1 cellular context compared by ENCODE assay signal in the genomic region with DNA sequence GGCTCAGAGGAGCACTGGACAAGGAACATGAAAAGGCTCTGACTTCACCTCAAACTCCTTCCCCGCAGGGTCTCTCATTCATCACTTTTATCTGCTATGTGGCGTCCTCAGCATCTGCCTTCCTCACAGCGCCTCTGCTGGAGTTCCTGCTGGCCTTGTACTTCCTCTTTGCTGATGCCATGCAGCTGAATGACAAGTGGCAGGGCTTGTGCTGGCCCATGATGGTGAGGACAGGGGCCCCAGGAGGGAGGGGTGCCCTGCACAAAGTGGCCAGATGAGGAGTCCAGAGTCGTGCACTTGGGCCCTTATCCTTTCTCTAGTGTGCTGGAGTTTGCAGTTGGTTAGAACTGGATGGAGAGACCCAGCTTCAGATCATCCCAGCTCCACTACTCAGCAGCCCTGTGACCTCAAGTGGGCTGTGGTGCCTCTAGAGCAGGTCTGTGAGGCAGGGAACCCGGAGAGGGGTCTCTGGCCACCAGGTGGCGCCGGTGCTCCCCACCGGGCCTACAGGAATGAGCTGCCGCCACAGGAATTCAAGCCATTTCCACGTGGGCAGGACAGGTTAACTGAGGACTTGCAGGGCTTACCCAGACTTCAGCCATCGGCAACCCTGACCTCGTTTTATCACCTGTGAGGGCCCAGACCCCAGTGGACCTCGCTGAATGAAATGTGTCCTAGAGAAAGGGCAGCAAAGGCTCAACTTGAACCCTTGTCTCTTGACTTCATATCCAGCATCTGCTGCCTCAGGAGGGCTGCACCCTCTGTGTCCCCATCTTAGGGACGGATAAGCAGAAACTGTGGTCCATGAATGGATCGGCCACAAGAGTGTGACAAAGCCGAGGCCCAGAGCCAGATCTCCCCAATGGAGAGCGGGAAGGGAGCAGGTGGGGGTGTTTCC.
TF ChIP-seq lines count a peak whose summit lies in the region.

No MANE protein-coding gene starts in this region.

TF ChIP-seq in HepG2, 621 proteins besides CTCF, POLR2A, EP300 and RAD21 (continued from another document and continues in another):
- TF ChIP-seq, protein P1, sequence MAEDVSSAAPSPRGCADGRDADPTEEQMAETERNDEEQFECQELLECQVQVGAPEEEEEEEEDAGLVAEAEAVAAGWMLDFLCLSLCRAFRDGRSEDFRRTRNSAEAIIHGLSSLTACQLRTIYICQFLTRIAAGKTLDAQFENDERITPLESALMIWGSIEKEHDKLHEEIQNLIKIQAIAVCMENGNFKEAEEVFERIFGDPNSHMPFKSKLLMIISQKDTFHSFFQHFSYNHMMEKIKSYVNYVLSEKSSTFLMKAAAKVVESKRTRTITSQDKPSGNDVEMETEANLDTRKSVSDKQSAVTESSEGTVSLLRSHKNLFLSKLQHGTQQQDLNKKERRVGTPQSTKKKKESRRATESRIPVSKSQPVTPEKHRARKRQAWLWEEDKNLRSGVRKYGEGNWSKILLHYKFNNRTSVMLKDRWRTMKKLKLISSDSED (CRISPR knock-in tag; IDR thresholded peaks at IDR 0.05): no peak
- TF ChIP-seq TBX2 (CRISPR knock-in tag; IDR thresholded peaks at IDR 0.05; ENCODE audit: borderline replicate concordance) (no peak; the same call in 1 of the 2 replicates), KMT2A (CRISPR knock-in tag; IDR thresholded peaks at IDR 0.05) (0 out of 2 replicates have a peak, but pooled peaks have one; percentile 40), ZNF562 (CRISPR knock-in tag; IDR thresholded peaks at IDR 0.05; ENCODE audit: borderline replicate concordance) (no peak), ZNF326 (CRISPR knock-in tag; IDR thresholded peaks at IDR 0.05; ENCODE audit: borderline replicate concordance) (no peak), ZNF724P (CRISPR knock-in tag; IDR thresholded peaks at IDR 0.05; ENCODE audit: borderline replicate concordance) (no peak), ZNF292 (CRISPR knock-in tag; IDR thresholded peaks at IDR 0.05; ENCODE audit: borderline replicate concordance, low read depth) (no peak), XBP1 (CRISPR knock-in tag; IDR thresholded peaks at IDR 0.05) (no peak), NCOA1 (CRISPR knock-in tag; IDR thresholded peaks at IDR 0.05) (peak; percentile 70), ZBTB10 (CRISPR knock-in tag; IDR thresholded peaks at IDR 0.05; ENCODE audit: borderline replicate concordance) (no peak), ZNF207 (IDR thresholded peaks at IDR 0.05; ENCODE audit: borderline replicate concordance) (no peak), SIN3B (IDR thresholded peaks at IDR 0.05; ENCODE audit: low read length) (no peak), TEAD3 (CRISPR knock-in tag; optimal IDR thresholded peaks at IDR 0.05; ENCODE audit: borderline replicate concordance) (peak; percentile 95), TOPORS (CRISPR knock-in tag; IDR thresholded peaks at IDR 0.05) (peak; percentile 59; the same call in 1 of the 2 replicates), ZNF33A (CRISPR knock-in tag; IDR thresholded peaks at IDR 0.05; ENCODE audit: borderline replicate concordance) (no peak), EHMT2 (IDR thresholded peaks at IDR 0.05; ENCODE audit: borderline replicate concordance, low read depth, low read length) (no peak), HNRNPLL (IDR thresholded peaks at IDR 0.05; ENCODE audit: low read depth, low read length, poor library complexity, severe bottlenecking) (no peak), SNAPC2 (CRISPR knock-in tag; IDR thresholded peaks at IDR 0.05) (no peak), ZMYM4 (CRISPR knock-in tag; IDR thresholded peaks at IDR 0.05) (peak; percentile 58), ZNF543 (CRISPR knock-in tag; IDR thresholded peaks at IDR 0.05) (peak; percentile 81; the same call in 1 of the 2 replicates), ZSCAN29 (CRISPR knock-in tag; conservative IDR thresholded peaks at IDR 0.05) (no peak), ZNF350 (CRISPR knock-in tag; IDR thresholded peaks at IDR 0.05; ENCODE audit: borderline replicate concordance, low read depth) (peak; percentile 90), ZNF674 (CRISPR knock-in tag; IDR thresholded peaks at IDR 0.05; ENCODE audit: low read depth) (no peak), NR1H2 (CRISPR knock-in tag; IDR thresholded peaks at IDR 0.05; ENCODE audit: borderline replicate concordance, low read depth) (0 out of 2 replicates have a peak, but pooled peaks have one; percentile 80), ZNF3 (CRISPR knock-in tag; IDR thresholded peaks at IDR 0.05) (no peak), MAF1 (CRISPR knock-in tag; IDR thresholded peaks at IDR 0.05; ENCODE audit: borderline replicate concordance) (0 out of 2 replicates have a peak, but pooled peaks have one; percentile 35), ZNF274 (CRISPR knock-in tag; IDR thresholded peaks at IDR 0.05) (peak; percentile 98), SP1 (IDR thresholded peaks at IDR 0.05) (no peak), SP1 (CRISPR knock-in tag; IDR thresholded peaks at IDR 0.05) (no peak), ZNF136 (CRISPR knock-in tag; IDR thresholded peaks at IDR 0.05; ENCODE audit: low read depth) (no peak; the same call in 1 of the 2 replicates), REST (IDR thresholded peaks at IDR 0.05; ENCODE audit: borderline replicate concordance in 1 of 2, low read depth in 1 of 2, low read length in 2 of 2) (no peak), ARNT2 (CRISPR knock-in tag; IDR thresholded peaks at IDR 0.05; ENCODE audit: low read depth) (peak; percentile 78; the same call in 1 of the 2 replicates), HNRNPK (IDR thresholded peaks at IDR 0.05; ENCODE audit: low read depth, low read length, poor library complexity, severe bottlenecking) (no peak), GRHL1 (CRISPR knock-in tag; conservative IDR thresholded peaks at IDR 0.05) (no peak), ZC3H4 (CRISPR knock-in tag; IDR thresholded peaks at IDR 0.05; ENCODE audit: borderline replicate concordance) (peak; percentile 50; the same call in 1 of the 2 replicates), KLF15 (CRISPR knock-in tag; IDR thresholded peaks at IDR 0.05; ENCODE audit: borderline replicate concordance) (no peak; the same call in 1 of the 2 replicates), PATZ1 (CRISPR knock-in tag; IDR thresholded peaks at IDR 0.05) (peak; percentile 57), ARID2 (CRISPR knock-in tag; IDR thresholded peaks at IDR 0.05; ENCODE audit: borderline replicate concordance) (peak; percentile 89; the same call in 1 of the 2 replicates), ZNF589 (CRISPR knock-in tag; conservative IDR thresholded peaks at IDR 0.05) (no peak), ZKSCAN1 (IDR thresholded peaks at IDR 0.05; ENCODE audit: low read length) (0 out of 2 replicates have a peak, but pooled peaks have one; percentile 15), SALL1 (CRISPR knock-in tag; IDR thresholded peaks at IDR 0.05) (peak; percentile 91), ZNF766 (CRISPR knock-in tag; IDR thresholded peaks at IDR 0.05; ENCODE audit: borderline replicate concordance) (peak; percentile 88; the same call in 1 of the 2 replicates), ZBTB8A (CRISPR knock-in tag; IDR thresholded peaks at IDR 0.05; ENCODE audit: borderline replicate concordance, low read depth) (no peak)
- TF ChIP-seq, protein P2, sequence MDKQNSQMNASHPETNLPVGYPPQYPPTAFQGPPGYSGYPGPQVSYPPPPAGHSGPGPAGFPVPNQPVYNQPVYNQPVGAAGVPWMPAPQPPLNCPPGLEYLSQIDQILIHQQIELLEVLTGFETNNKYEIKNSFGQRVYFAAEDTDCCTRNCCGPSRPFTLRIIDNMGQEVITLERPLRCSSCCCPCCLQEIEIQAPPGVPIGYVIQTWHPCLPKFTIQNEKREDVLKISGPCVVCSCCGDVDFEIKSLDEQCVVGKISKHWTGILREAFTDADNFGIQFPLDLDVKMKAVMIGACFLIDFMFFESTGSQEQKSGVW (CRISPR knock-in tag; IDR thresholded peaks at IDR 0.05; ENCODE audit: borderline replicate concordance): no peak
- TF ChIP-seq, protein P3, sequence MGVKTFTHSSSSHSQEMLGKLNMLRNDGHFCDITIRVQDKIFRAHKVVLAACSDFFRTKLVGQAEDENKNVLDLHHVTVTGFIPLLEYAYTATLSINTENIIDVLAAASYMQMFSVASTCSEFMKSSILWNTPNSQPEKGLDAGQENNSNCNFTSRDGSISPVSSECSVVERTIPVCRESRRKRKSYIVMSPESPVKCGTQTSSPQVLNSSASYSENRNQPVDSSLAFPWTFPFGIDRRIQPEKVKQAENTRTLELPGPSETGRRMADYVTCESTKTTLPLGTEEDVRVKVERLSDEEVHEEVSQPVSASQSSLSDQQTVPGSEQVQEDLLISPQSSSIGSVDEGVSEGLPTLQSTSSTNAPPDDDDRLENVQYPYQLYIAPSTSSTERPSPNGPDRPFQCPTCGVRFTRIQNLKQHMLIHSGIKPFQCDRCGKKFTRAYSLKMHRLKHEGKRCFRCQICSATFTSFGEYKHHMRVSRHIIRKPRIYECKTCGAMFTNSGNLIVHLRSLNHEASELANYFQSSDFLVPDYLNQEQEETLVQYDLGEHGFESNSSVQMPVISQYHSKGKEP (CRISPR knock-in tag; IDR thresholded peaks at IDR 0.05): peak; percentile 63; the same call in 1 of the 2 replicates
- TF ChIP-seq, protein P4, sequence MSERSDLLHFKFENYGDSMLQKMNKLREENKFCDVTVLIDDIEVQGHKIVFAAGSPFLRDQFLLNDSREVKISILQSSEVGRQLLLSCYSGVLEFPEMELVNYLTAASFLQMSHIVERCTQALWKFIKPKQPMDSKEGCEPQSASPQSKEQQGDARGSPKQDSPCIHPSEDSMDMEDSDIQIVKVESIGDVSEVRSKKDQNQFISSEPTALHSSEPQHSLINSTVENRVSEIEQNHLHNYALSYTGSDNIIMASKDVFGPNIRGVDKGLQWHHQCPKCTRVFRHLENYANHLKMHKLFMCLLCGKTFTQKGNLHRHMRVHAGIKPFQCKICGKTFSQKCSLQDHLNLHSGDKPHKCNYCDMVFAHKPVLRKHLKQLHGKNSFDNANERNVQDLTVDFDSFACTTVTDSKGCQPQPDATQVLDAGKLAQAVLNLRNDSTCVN (CRISPR knock-in tag; IDR thresholded peaks at IDR 0.05; ENCODE audit: borderline replicate concordance): peak; percentile 81; the same call in 1 of the 2 replicates
